11 cellular contexts compared by ENCODE assay signal in genomic region chr20:62806383-62807050, GRCh38. TPM values are rescaled to one million over a fixed set of nuclear protein-coding genes. Genes with fewer than 3 reads are reported as not detected.
DNase-seq lines count a peak whose midpoint lies in the region; ATAC-seq and TF ChIP-seq lines count a peak whose summit lies in the region.
"Had no signal": no experiment of that assay in that cellular context is flagged by ENCODE, and none has a peak within 500 bp of the region (broad histone marks: within the 10 kb centered on the region; RNA-seq: fewer than 3 reads in every experiment).

No MANE protein-coding gene starts in this region.

- H3K4me1 ChIP-seq in heart right ventricle (peaks cover 19 to 59% (median 52%) of the 10 kb centered on the region in 9 donors), mesenchymal stem cell (ENCODE audit: control insufficient read depth, insufficient read depth, low read depth, low read length) (peaks cover 17% of the 10 kb centered on the region), upper lobe of right lung (peaks cover 23% of the 10 kb centered on the region)

- POLR2A ChIA-PET in activated naive CD8-positive, alpha-beta T cell treated with anti-CD3 and anti-CD28 coated beads, Interleukin-2, amount 10 ng/mL, durations not matched to agents 7 days and 5 days (lab: Charles Lee) = interaction anchor here (4.5 kb wide), 1 partner anchor 12 kb away, joined by 59 read pairs; the partner anchor contains the start of gene MRGBP

- H3K9me3 ChIP-seq in heart right ventricle (no peaks in the 10 kb centered on the region), mesenchymal stem cell (ENCODE audit: control insufficient read depth, low read length) (no peaks in the 10 kb centered on the region), upper lobe of right lung (no peaks in the 10 kb centered on the region)

- H3K14ac ChIP-seq in mesenchymal stem cell (ENCODE audit: low read length in 2 of 2) = peak overlapping the region in 1 of 2 experiments; percentile 6

- WGBS in heart right ventricle, 2 donors = 72 to 74% methylated on average over 11 of the region's 11 CpGs
- 83% methylated on average over 10 of the region's 11 CpGs for WGBS in mesenchymal stem cell

- H3K27ac Mint-ChIP-seq in activated naive CD8-positive, alpha-beta T cell treated with anti-CD3 and anti-CD28 coated beads, Interleukin-2, amount 10 ng/mL, durations not matched to agents 7 days and 5 days = peak overlapping the region; percentile 46

- peak overlapping the region in 4 of 10 donors; percentile 92 to 96 (median 93) for H3K27ac ChIP-seq in heart right ventricle
- H3K27ac ChIP-seq in mesenchymal stem cell (ENCODE audit: low read length, poor library complexity, severe bottlenecking) = no peak overlapping the region
- H3K27ac ChIP-seq in upper lobe of right lung = peak overlapping the region; percentile 87

- peaks cover 29% of the 10 kb centered on the region for H3K79me1 ChIP-seq in mesenchymal stem cell (replicated peaks; ENCODE audit: low read length, poor library complexity, severe bottlenecking)

- no peaks in the 10 kb centered on the region for H3K27me3 Mint-ChIP-seq in activated naive CD8-positive, alpha-beta T cell treated with anti-CD3 and anti-CD28 coated beads, Interleukin-2, amount 10 ng/mL, durations not matched to agents 7 days and 5 days

- peak overlapping the region; percentile 58 for H4K8ac ChIP-seq in mesenchymal stem cell (ENCODE audit: low read length)

- H3K23ac ChIP-seq in mesenchymal stem cell (ENCODE audit: low read length in 2 of 2) = peak overlapping the region in 1 of 2 experiments; percentile 89

- peak overlapping the region in 7 of 10 donors; percentile 75 to 100 (median 96) for H3K4me3 ChIP-seq in heart right ventricle
- peak overlapping the region in 1 of 2 experiments; percentile 86 for H3K4me3 ChIP-seq in mesenchymal stem cell (ENCODE audit: insufficient read depth in 1 of 2, low read depth in 1 of 2, low read length in 2 of 2)
- H3K4me3 ChIP-seq in upper lobe of right lung = peak overlapping the region; percentile 81

- H2BK120ac ChIP-seq in mesenchymal stem cell (ENCODE audit: low read depth, low read length) = no peak overlapping the region

- H3K4me1 Mint-ChIP-seq in activated naive CD8-positive, alpha-beta T cell treated with anti-CD3 and anti-CD28 coated beads, Interleukin-2, amount 10 ng/mL, durations not matched to agents 7 days and 5 days = peaks cover 23% of the 10 kb centered on the region

- H2BK12ac ChIP-seq in mesenchymal stem cell (ENCODE audit: low read length in 2 of 2) = no peak overlapping the region

- H3K4me2 ChIP-seq in mesenchymal stem cell (ENCODE audit: low read length, poor library complexity, severe bottlenecking) = peak overlapping the region; percentile 92

- DNase-seq in heart right ventricle (no peak), cardiac septum (ENCODE audit: low spot score) (no peak), mesenchymal stem cell (no peak), upper lobe of right lung (no peak), activated gamma-delta T cell treated with Interleukin-2 at 50 U/mL for 16 hours (no peak), SW480 (ENCODE audit: low spot score) (no peak)
- DNase-seq in activated naive CD8-positive, alpha-beta T cell treated with anti-CD3 and anti-CD28 coated beads, Interleukin-2, amount 10 ng/mL, durations not matched to agents 7 days and 5 days = no peak
- no peak for DNase-seq in activated CD8-positive, alpha-beta memory T cell treated with anti-CD3 and anti-CD28 coated beads, Interleukin-2, amount 50 U/mL, for 4 hours
- DNase-seq: activated CD4-positive, alpha-beta T cell treated with anti-CD3 and anti-CD28 coated beads for 1 hour; NCI-H1930; stimulated activated CD4-positive, alpha-beta T cell treated with anti-CD3 and anti-CD28 coated beads, Interleukin-4, amount 100 ng/mL, for 4 hours had no signal

- H4K91ac ChIP-seq in mesenchymal stem cell (ENCODE audit: low read length) = peak overlapping the region; percentile 57

- no peak overlapping the region for H3K18ac ChIP-seq in mesenchymal stem cell (ENCODE audit: low read depth in 1 of 2, low read length in 2 of 2)

- ATAC-seq in heart right ventricle (no peak), upper lobe of right lung (no peak)
- ATAC-seq in activated naive CD8-positive, alpha-beta T cell treated with anti-CD3 and anti-CD28 coated beads, Interleukin-2, amount 10 ng/mL, durations not matched to agents 7 days and 5 days (ENCODE audit: low read depth) = no peak

- no peak overlapping the region for H2AK5ac ChIP-seq in mesenchymal stem cell (ENCODE audit: low read length, severe bottlenecking)

- peak overlapping the region; percentile 80 for H3K4me3 Mint-ChIP-seq in activated naive CD8-positive, alpha-beta T cell treated with anti-CD3 and anti-CD28 coated beads, Interleukin-2, amount 10 ng/mL, durations not matched to agents 7 days and 5 days

- H2AFZ ChIP-seq in mesenchymal stem cell (ENCODE audit: low read depth, low read length) = no peak overlapping the region

- H3K36me3 Mint-ChIP-seq in activated naive CD8-positive, alpha-beta T cell treated with anti-CD3 and anti-CD28 coated beads, Interleukin-2, amount 10 ng/mL, durations not matched to agents 7 days and 5 days = peaks cover 3% of the 10 kb centered on the region

- intact Hi-C loops in heart right ventricle (cut with DNase I) (loop anchor here in 6 of 10 donors (5.0 to 10.0 kb wide), 3 partner anchors 139 to 304 kb away; no protein-coding TSS in a partner anchor), cardiac septum (cut with DNase I) (loop anchor here (5.0 kb wide), 1 partner anchor 139 kb away; no protein-coding TSS in a partner anchor), upper lobe of right lung (cut with DNase I) (loop anchor here (10.0 kb wide), 1 partner anchor 132 kb away; no protein-coding TSS in a partner anchor)

- no peaks in the 10 kb centered on the region for H3K27me3 ChIP-seq in heart right ventricle
- H3K27me3 ChIP-seq in mesenchymal stem cell (ENCODE audit: control insufficient read depth in 1 of 2, insufficient read depth in 1 of 2, low read length in 2 of 2) = no peaks in the 10 kb centered on the region
- no peaks in the 10 kb centered on the region for H3K27me3 ChIP-seq in upper lobe of right lung

- no peaks in the 10 kb centered on the region for H3K9me3 Mint-ChIP-seq in activated naive CD8-positive, alpha-beta T cell treated with anti-CD3 and anti-CD28 coated beads, Interleukin-2, amount 10 ng/mL, durations not matched to agents 7 days and 5 days

- H3K4ac ChIP-seq in mesenchymal stem cell (ENCODE audit: low read depth in 1 of 2, low read length in 2 of 2) = no peak overlapping the region

- peaks cover 4 to 53% (median 36%) of the 10 kb centered on the region in 9 donors for H3K36me3 ChIP-seq in heart right ventricle
- peaks cover 44 to 53% of the 10 kb centered on the region in 2 experiments for H3K36me3 ChIP-seq in mesenchymal stem cell (ENCODE audit: control insufficient read depth in 1 of 2, insufficient read depth in 2 of 2, low read depth in 1 of 2, low read length in 2 of 2)
- H3K36me3 ChIP-seq in upper lobe of right lung = peaks cover 45% of the 10 kb centered on the region

- no peak overlapping the region for H2BK5ac ChIP-seq in mesenchymal stem cell (ENCODE audit: low read depth, low read length, poor library complexity, severe bottlenecking)

- no peak overlapping the region for H2BK15ac ChIP-seq in mesenchymal stem cell (ENCODE audit: low read depth, poor library complexity, severe bottlenecking)

- no peak for TF ChIP-seq CTCF in heart right ventricle (IDR thresholded peaks at IDR 0.05)
- TF ChIP-seq CTCF in upper lobe of right lung (IDR thresholded peaks at IDR 0.05) = no peak

- H3K9ac ChIP-seq in mesenchymal stem cell (ENCODE audit: low read length) = peak overlapping the region; percentile 86

RNA-seq across cellular contexts. Expression of gene OGFR, which starts 1.9 kb away (rescaled TPM):
- total RNA-seq in heart right ventricle (10 to 100 TPM; 13.0 to 37.5 (median 16.8) TPM), cardiac septum (16.4 TPM), upper lobe of right lung (58.2 TPM)
- 10 to 100 TPM; 17.7 to 34.5 TPM for polyA plus RNA-seq in heart right ventricle
- total RNA-seq in activated naive CD8-positive, alpha-beta T cell treated with anti-CD3 and anti-CD28 coated beads, Interleukin-2, amount 10 ng/mL, durations not matched to agents 7 days and 5 days = 10 to 100 TPM; 80.8 to 81.1 TPM
- 28.3 TPM for polyA plus RNA-seq in mesenchymal stem cell (2013, experiment 1 of 2)
- 27.4 TPM for polyA plus RNA-seq in mesenchymal stem cell (2013, experiment 2 of 2)

RNA-seq across cellular contexts. Expression of gene MRGBP, which starts 10.2 kb away (rescaled TPM):
- total RNA-seq in heart right ventricle (1 to 10 TPM; 6.8 to 10.0 (median 8.1) TPM), cardiac septum (7.9 TPM), upper lobe of right lung (8.8 TPM)
- polyA plus RNA-seq in heart right ventricle = 10 to 100 TPM in 1 of 2 donors, 1 to 10 TPM in 1; 6.5 to 10.8 TPM
- 10 to 100 TPM; 17.9 to 18.9 TPM for total RNA-seq in activated naive CD8-positive, alpha-beta T cell treated with anti-CD3 and anti-CD28 coated beads, Interleukin-2, amount 10 ng/mL, durations not matched to agents 7 days and 5 days
- 14.2 TPM for polyA plus RNA-seq in mesenchymal stem cell (2013, experiment 1 of 2)
- 14.5 TPM for polyA plus RNA-seq in mesenchymal stem cell (2013, experiment 2 of 2)

RNA-seq across cellular contexts. Expression of gene COL9A3, which starts 10.3 kb away (rescaled TPM):
- 1 to 10 TPM in 8 of 10 donors, under 1 TPM in 2; 0.45 to 3.6 (median 1.8) TPM for total RNA-seq in heart right ventricle
- polyA plus RNA-seq in heart right ventricle = 10 to 100 TPM in 1 of 2 donors, 1 to 10 TPM in 1; 4.5 to 15.2 TPM
- total RNA-seq in cardiac septum = 0.94 TPM
- under 1 TPM; 0.42 to 0.82 TPM for total RNA-seq in activated naive CD8-positive, alpha-beta T cell treated with anti-CD3 and anti-CD28 coated beads, Interleukin-2, amount 10 ng/mL, durations not matched to agents 7 days and 5 days
- 0.79 TPM for polyA plus RNA-seq in mesenchymal stem cell (2013, experiment 1 of 2)
- polyA plus RNA-seq in mesenchymal stem cell (2013, experiment 2 of 2) = 0.44 TPM
- 1.1 TPM for total RNA-seq in upper lobe of right lung

RNA-seq across cellular contexts. Expression of gene TCFL5, which starts 55.1 kb away (rescaled TPM):
- total RNA-seq in heart right ventricle = 1 to 10 TPM; 3.5 to 8.3 (median 6.5) TPM
- 1 to 10 TPM; 2.5 to 3.4 TPM for polyA plus RNA-seq in heart right ventricle
- 7.8 TPM for total RNA-seq in cardiac septum
- 10 to 100 TPM in 1 of 2 experiments, 1 to 10 TPM in 1; 9.3 to 10.1 TPM for total RNA-seq in activated naive CD8-positive, alpha-beta T cell treated with anti-CD3 and anti-CD28 coated beads, Interleukin-2, amount 10 ng/mL, durations not matched to agents 7 days and 5 days
- 6.1 TPM for polyA plus RNA-seq in mesenchymal stem cell (2013, experiment 1 of 2)
- polyA plus RNA-seq in mesenchymal stem cell (2013, experiment 2 of 2) = 6.9 TPM
- total RNA-seq in upper lobe of right lung = 7.8 TPM
